In the genomic region with DNA sequence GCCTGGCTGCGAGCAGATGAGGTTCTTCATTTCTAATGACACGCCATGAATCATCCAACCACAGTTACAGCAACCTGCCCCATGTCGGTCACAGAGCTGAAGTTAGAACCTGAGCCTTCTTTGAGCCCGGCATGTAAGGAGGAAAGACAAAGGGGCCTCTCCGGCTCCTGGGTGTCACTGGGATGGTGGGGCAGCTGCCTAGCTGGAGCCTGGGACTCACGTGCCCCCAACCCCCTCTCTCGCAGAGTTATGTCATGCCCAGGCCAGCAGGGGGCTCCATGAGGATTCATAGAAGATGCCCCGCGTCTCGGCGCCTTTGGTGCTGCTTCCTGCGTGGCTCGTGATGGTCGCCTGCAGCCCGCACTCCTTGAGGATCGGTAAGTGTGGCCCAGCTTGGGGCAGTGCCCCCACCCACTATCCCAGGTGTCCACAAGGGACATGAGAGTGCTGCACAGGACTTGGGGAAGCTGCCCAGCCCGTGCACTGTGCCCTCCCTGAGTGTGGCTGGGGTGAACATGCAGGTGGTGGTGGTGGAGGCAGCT, we compare ENCODE assay signal across 9 cellular contexts.
DNase-seq lines count a peak whose midpoint lies in the region; ATAC-seq and TF ChIP-seq lines count a peak whose summit lies in the region.
"Had no signal": no experiment of that assay in that cellular context is flagged by ENCODE, and none has a peak within 500 bp of the region (broad histone marks: within the 10 kb centered on the region; RNA-seq: fewer than 3 reads in every experiment).

No MANE protein-coding gene starts in this region.

- DNase-seq in NCI-H748 (lab: John Stamatoyannopoulos, UW; ENCODE audit: unreplicated experiment) (peak; percentile 29), NCI-H748 treated with DMSO at 0.1 percent for 48 hours (lab: John Stamatoyannopoulos, UW) (no peak), NCI-H1930 (lab: John Stamatoyannopoulos, UW) (peak; percentile 2 to 7), left lung (no peak)
- DNase-seq in activated naive CD4-positive, alpha-beta T cell treated with anti-CD3 and anti-CD28 coated beads, Interleukin-2, amount 50 U/mL, for 72 hours (ENCODE audit: low spot score in 2 of 2), result peak in 1 of 2 donors; percentile 45
- no peak for DNase-seq in activated effector memory CD4-positive, alpha-beta T cell treated with anti-CD3 and anti-CD28 coated beads, Interleukin-2, amount 50 U/mL, for 16 hours

- H3K27ac ChIP-seq in left lung, result no peak overlapping the region

- no peaks in the 10 kb centered on the region for H3K4me1 ChIP-seq in left lung

- no peaks in the 10 kb centered on the region for H3K36me3 Mint-ChIP-seq in activated naive CD4-positive, alpha-beta T cell treated with anti-CD3 and anti-CD28 coated beads, Interleukin-2, amount 50 U/mL, for 72 hours
- H3K36me3 Mint-ChIP-seq: CD8-positive, alpha-beta T cell had no signal

- H3K27ac Mint-ChIP-seq in activated naive CD4-positive, alpha-beta T cell treated with anti-CD3 and anti-CD28 coated beads, Interleukin-2, amount 50 U/mL, for 72 hours, result no peak overlapping the region
- H3K27ac Mint-ChIP-seq: CD8-positive, alpha-beta T cell had no signal

- ATAC-seq in activated naive CD4-positive, alpha-beta T cell treated with anti-CD3 and anti-CD28 coated beads, Interleukin-2, amount 50 U/mL, for 72 hours, result peak; percentile 71 to 80
- ATAC-seq in left lung (peak; percentile 14), HG03108 (IDR thresholded peaks at IDR 0.05; ENCODE audit: unreplicated experiment) (no peak), HG02840 (IDR thresholded peaks at IDR 0.05; ENCODE audit: low FRiP score, unreplicated experiment) (no peak)
- ATAC-seq: CD8-positive, alpha-beta T cell had no signal

- intact Hi-C loops in left lung (cut with DNase I), result no loop called here

- H3K27me3 ChIP-seq in left lung, result peaks cover 0 to 12% of the 10 kb centered on the region in 2 donors

- H3K4me3 ChIP-seq in left lung, result no peak overlapping the region

- no peaks in the 10 kb centered on the region for H3K9me3 ChIP-seq in left lung

- TF ChIP-seq CTCF in left lung (IDR thresholded peaks at IDR 0.05), result no peak

- no peaks in the 10 kb centered on the region for H3K36me3 ChIP-seq in left lung

- no peaks in the 10 kb centered on the region for H3K9me3 Mint-ChIP-seq in activated naive CD4-positive, alpha-beta T cell treated with anti-CD3 and anti-CD28 coated beads, Interleukin-2, amount 50 U/mL, for 72 hours
- H3K9me3 Mint-ChIP-seq: CD8-positive, alpha-beta T cell had no signal

Comparison
In these comparisons a context has a peak if more than half of its experiments do, and no peak if none do; other contexts are left out.
1. DNase-seq: peak in NCI-H748 (single experiment) and NCI-H1930 (2 of 2); none in NCI-H748 treated with DMSO at 0.1 percent for 48 hours (single experiment), left lung (0 of 2) and activated effector memory CD4-positive, alpha-beta T cell treated with anti-CD3 and anti-CD28 coated beads, Interleukin-2, amount 50 U/mL, for 16 hours (single experiment).
2. ATAC-seq: peak in activated naive CD4-positive, alpha-beta T cell treated with anti-CD3 and anti-CD28 coated beads, Interleukin-2, amount 50 U/mL, for 72 hours (2 of 2) and left lung (single experiment); none in HG03108 (single experiment) and HG02840 (single experiment).